Comparison of ENCODE assay signal across 1 cellular context in genomic region chr16:89357460-89357859, GRCh38.
TF ChIP-seq lines count a peak whose summit lies in the region.

No MANE protein-coding gene starts in this region.

TF ChIP-seq in K562, 482 proteins besides CTCF, POLR2A, EP300 and RAD21 (continued from another document):
- no peak for TF ChIP-seq DNMT1 (IDR thresholded peaks at IDR 0.05)
- 0 out of 2 replicates have a peak, but pooled peaks have one; percentile 25 for TF ChIP-seq ZBTB33 (CRISPR knock-in tag; IDR thresholded peaks at IDR 0.05)
- TF ChIP-seq CTCFL (IDR thresholded peaks at IDR 0.05; ENCODE audit: borderline replicate concordance, insufficient read depth, low read depth, low read length, poor library complexity, severe bottlenecking) = peak; percentile 63
- TF ChIP-seq COPS2 (conservative IDR thresholded peaks at IDR 0.05) = no peak
- TF ChIP-seq U2AF1 (optimal IDR thresholded peaks at IDR 0.05; ENCODE audit: low read depth, low read length) = no peak
- TF ChIP-seq EGR1 (conservative IDR thresholded peaks at IDR 0.05) = no peak
- TF ChIP-seq ZBTB1 (CRISPR knock-in tag; IDR thresholded peaks at IDR 0.05; ENCODE audit: borderline replicate concordance, low read depth) = no peak
- no peak for TF ChIP-seq TSC22D4 (tag; IDR thresholded peaks at IDR 0.05)
